10 cellular contexts compared by ENCODE assay signal in the genomic region with DNA sequence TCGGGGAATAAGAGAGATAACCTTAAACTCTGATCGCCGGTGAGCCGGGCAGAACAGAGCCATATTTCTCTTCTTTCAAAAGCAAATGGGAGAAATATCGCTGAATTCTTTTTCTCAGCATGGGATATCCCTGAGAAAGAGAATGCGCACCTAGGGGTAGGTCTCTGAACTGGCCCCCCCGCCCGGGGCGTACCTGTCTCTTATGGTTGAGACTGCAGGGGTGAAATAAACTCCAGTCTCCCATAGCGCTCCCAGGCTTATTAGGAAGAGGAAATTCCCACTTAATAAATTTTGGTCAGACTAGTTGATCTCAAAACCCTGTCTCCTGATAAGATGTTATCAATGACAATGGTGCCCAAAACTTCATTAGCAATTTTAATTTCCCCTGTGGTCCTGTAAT. TPM values are rescaled to one million over a fixed set of nuclear protein-coding genes. Genes with fewer than 3 reads are reported as not detected.
DNase-seq lines count a peak whose midpoint lies in the region; ATAC-seq and TF ChIP-seq lines count a peak whose summit lies in the region.
"Not testable (repeated sequence)": the region's sequence is repeated elsewhere in the genome, so short reads cannot be mapped to it uniquely, and the experiment has no call there.
"Had no signal": no experiment of that assay in that cellular context is flagged by ENCODE, and none has a peak within 500 bp of the region (broad histone marks: within the 10 kb centered on the region; RNA-seq: fewer than 3 reads in every experiment).

No MANE protein-coding gene starts in this region.

- H3K4me1 Mint-ChIP-seq in GM23338, result peaks cover 30% of the 10 kb centered on the region
- H3K4me1 Mint-ChIP-seq in activated CD4-positive, alpha-beta T cell treated with anti-CD3 and anti-CD28 coated beads, Interleukin-2, amount 10 ng/mL, durations not matched to agents 24 days and 14 days, result not testable (repeated sequence)
- H3K4me1 Mint-ChIP-seq in endodermal cell, result peaks cover 36% of the 10 kb centered on the region
- peaks cover 35% of the 10 kb centered on the region for H3K4me1 Mint-ChIP-seq in osteocyte (ENCODE audit: unreplicated experiment)

- H3K36me3 ChIP-seq in GM23338 (ENCODE audit: insufficient read depth); HUES6 (ENCODE audit: control insufficient read depth, insufficient read depth, low read length); endodermal cell (ENCODE audit: control insufficient read depth, insufficient read depth, low read length); iPS-20b (ENCODE audit: insufficient read depth, low read depth, low read length): not testable (repeated sequence)

- not testable (repeated sequence) for H4K20me1 ChIP-seq in GM23338 (replicated peaks; ENCODE audit: insufficient read depth)

- H3K79me2 ChIP-seq in GM23338 (replicated peaks; ENCODE audit: insufficient read depth), result not testable (repeated sequence)

- H3F3A ChIP-seq in GM23338 (replicated peaks; ENCODE audit: low read depth), result not testable (repeated sequence)

- H3K4me3 Mint-ChIP-seq in GM23338, result peak overlapping the region; percentile 31
- not testable (repeated sequence) for H3K4me3 Mint-ChIP-seq in activated CD4-positive, alpha-beta T cell treated with anti-CD3 and anti-CD28 coated beads, Interleukin-2, amount 10 ng/mL, durations not matched to agents 24 days and 14 days; osteocyte (ENCODE audit: unreplicated experiment)
- peak overlapping the region; percentile 38 for H3K4me3 Mint-ChIP-seq in endodermal cell

- 0 out of 3 replicates have a peak, but pooled peaks have one; percentile 24 for ATAC-seq in GM23338

- TF ChIP-seq CTCF in GM23338 (conservative IDR thresholded peaks at IDR 0.05; ENCODE audit: low read depth in 2 of 2); osteocyte (IDR thresholded peaks at IDR 0.05): not testable (repeated sequence)
- TF ChIP-seq CTCF in endodermal cell (conservative IDR thresholded peaks at IDR 0.05), result peak; percentile 37

- H3K4me1 ChIP-seq in GM23338 (ENCODE audit: insufficient read depth), result peaks cover 30% of the 10 kb centered on the region
- peaks cover 27% of the 10 kb centered on the region for H3K4me1 ChIP-seq in HUES6 (ENCODE audit: control insufficient read depth, insufficient read depth, low read length)
- not testable (repeated sequence) for H3K4me1 ChIP-seq in endodermal cell (ENCODE audit: control insufficient read depth, insufficient read depth, low read length)
- H3K4me1 ChIP-seq in iPS-20b (ENCODE audit: insufficient read depth, low read length), result peaks cover 26% of the 10 kb centered on the region

- DNase-seq in GM23338 (ENCODE audit: low spot score) (peak; percentile 41), endodermal cell (peak; percentile 82)
- DNase-seq in activated CD4-positive, alpha-beta T cell treated with anti-CD3 and anti-CD28 coated beads, Interleukin-2, amount 10 ng/mL, durations not matched to agents 24 days and 14 days, result peak; percentile 3
- not testable (repeated sequence) for DNase-seq in osteocyte (ENCODE audit: extremely low spot score, unreplicated experiment)

- 20 to 57% methylated on average over 1 to 6 of the region's 10 CpGs for WGBS in endodermal cell (ENCODE audit: insufficient coverage in 1 of 2, insufficient read length in 1 of 2), 2 experiments

- not testable (repeated sequence) for H2AFZ ChIP-seq in GM23338

- H3K4me2 ChIP-seq in GM23338, result peak overlapping the region; percentile 54

- H3K36me3 Mint-ChIP-seq in GM23338 (ENCODE audit: low read depth); activated CD4-positive, alpha-beta T cell treated with anti-CD3 and anti-CD28 coated beads, Interleukin-2, amount 10 ng/mL, durations not matched to agents 24 days and 14 days (ENCODE audit: low read depth); endodermal cell (ENCODE audit: low read depth); osteocyte (ENCODE audit: unreplicated experiment): not testable (repeated sequence)

- H3K27me3 Mint-ChIP-seq in GM23338 (ENCODE audit: insufficient read depth, low read depth, poor library complexity); activated CD4-positive, alpha-beta T cell treated with anti-CD3 and anti-CD28 coated beads, Interleukin-2, amount 10 ng/mL, durations not matched to agents 24 days and 14 days; endodermal cell (ENCODE audit: insufficient read depth); osteocyte (ENCODE audit: unreplicated experiment): not testable (repeated sequence)

- not testable (repeated sequence) for H3K9me3 ChIP-seq in HUES6 (ENCODE audit: control insufficient read depth, insufficient read depth, low read depth, low read length); endodermal cell (ENCODE audit: control insufficient read depth, low read length); iPS-20b (ENCODE audit: insufficient read depth, low read depth, low read length)

- H3K27me3 ChIP-seq in GM23338 (ENCODE audit: insufficient read depth); HUES6 (ENCODE audit: control insufficient read depth, insufficient read depth, low read length); endodermal cell (ENCODE audit: control insufficient read depth, insufficient read depth, low read length, poor library complexity, severe bottlenecking); iPS-20b (ENCODE audit: insufficient read depth, low read length): not testable (repeated sequence)

- H3K27ac ChIP-seq in GM23338 (ENCODE audit: low read depth) (peak overlapping the region; percentile 81; the same call in 1 of the 2 replicates), HUES6 (ENCODE audit: low read depth, low read length) (peak overlapping the region; percentile 93; the same call in 1 of the 2 replicates)
- H3K27ac ChIP-seq in endodermal cell (ENCODE audit: low read depth, low read length); iPS-20b (ENCODE audit: low read length): not testable (repeated sequence)

- intact Hi-C loops in activated CD4-positive, alpha-beta T cell treated with anti-CD3 and anti-CD28 coated beads, Interleukin-2, amount 10 ng/mL, durations not matched to agents 24 days and 14 days (cut with micrococcal nuclease), result not testable (repeated sequence)

- peak overlapping the region; percentile 31 for H3K4me3 ChIP-seq in GM23338
- peak overlapping the region; percentile 48 for H3K4me3 ChIP-seq in HUES6 (ENCODE audit: low read depth, low read length)
- H3K4me3 ChIP-seq in endodermal cell (ENCODE audit: low read length), result not testable (repeated sequence)
- H3K4me3 ChIP-seq in iPS-20b (ENCODE audit: low read length), result peak overlapping the region; percentile 48; the same call in 1 of the 2 replicates

- peak overlapping the region; percentile 72 for H3K9ac ChIP-seq in HUES6 (ENCODE audit: low read length)
- H3K9ac ChIP-seq in endodermal cell (ENCODE audit: extremely low read depth, low read length, poor library complexity, severe bottlenecking); iPS-20b (ENCODE audit: low read depth, low read length): not testable (repeated sequence)

- not testable (repeated sequence) for H3K27ac Mint-ChIP-seq in GM23338; activated CD4-positive, alpha-beta T cell treated with anti-CD3 and anti-CD28 coated beads, Interleukin-2, amount 10 ng/mL, durations not matched to agents 24 days and 14 days
- H3K27ac Mint-ChIP-seq in endodermal cell (peak overlapping the region; percentile 92), osteocyte (ENCODE audit: unreplicated experiment) (peak overlapping the region; percentile 82)

- H3K9me3 Mint-ChIP-seq in GM23338; activated CD4-positive, alpha-beta T cell treated with anti-CD3 and anti-CD28 coated beads, Interleukin-2, amount 10 ng/mL, durations not matched to agents 24 days and 14 days; endodermal cell; osteocyte (ENCODE audit: unreplicated experiment): not testable (repeated sequence)

- H3K9me2 ChIP-seq in GM23338 (ENCODE audit: insufficient read depth), result not testable (repeated sequence)

RNA-seq across cellular contexts. Expression of a gene that starts 58.8 kb away (rescaled TPM):
- total RNA-seq in GM23338 (2014; rRNA removed; shearing (Covaris generic)), result 0.21 and 0.47 TPM in 2 replicates
- 0.16 and 0.32 TPM in 2 replicates for polyA plus RNA-seq in GM23338 (2016; fragmentation: Nextera tagmentation; extraction: Ambion mirVana)
- not detected in 2 replicates for total RNA-seq in activated CD4-positive, alpha-beta T cell treated with anti-CD3 and anti-CD28 coated beads, Interleukin-2, amount 10 ng/mL, durations not matched to agents 24 days and 14 days
- total RNA-seq in endodermal cell, result 1 to 10 TPM in 1 of 2 donors, under 1 TPM in 1; 0.33 to 1.9 TPM
- polyA plus RNA-seq in endodermal cell (2013, experiment 1 of 2), result 0.43 TPM
- 0.33 TPM for polyA plus RNA-seq in endodermal cell (2013, experiment 2 of 2)
- 62.8 and 65.0 TPM in 2 replicates for total RNA-seq in osteocyte
- total RNA-seq: CD4-positive, alpha-beta T cell; CD8-positive, alpha-beta memory T cell; G401 had no signal
- polyA plus RNA-seq: A549; CD8-positive, alpha-beta memory T cell had no signal

Comparison
In these comparisons a context has a peak if more than half of its experiments do, and no peak if none do; other contexts are left out.
1. RNA of a gene that starts 58.8 kb away (total RNA-seq): 62.8 to 65.0 TPM in osteocyte; 0.33 to 1.9 TPM in endodermal cell, 0.21 to 0.47 TPM in GM23338 and not detected in activated CD4-positive, alpha-beta T cell treated with anti-CD3 and anti-CD28 coated beads, Interleukin-2, amount 10 ng/mL, durations not matched to agents 24 days and 14 days; every median in the first group is over 10 times any median in the second.